Comparison of ENCODE assay signal across 24 cellular contexts in genomic region chr6:39811835-39812345, GRCh38. TPM values are rescaled to one million over a fixed set of nuclear protein-coding genes. Genes with fewer than 3 reads are reported as not detected.
DNase-seq lines count a peak whose midpoint lies in the region; ATAC-seq and TF ChIP-seq lines count a peak whose summit lies in the region.
"Had no signal": no experiment of that assay in that cellular context is flagged by ENCODE, and none has a peak within 500 bp of the region (broad histone marks: within the 10 kb centered on the region; RNA-seq: fewer than 3 reads in every experiment).

No MANE protein-coding gene starts in this region.

- no peaks in the 10 kb centered on the region for H3K36me3 ChIP-seq in breast epithelium
- H3K36me3 ChIP-seq in mammary epithelial cell (ENCODE audit: insufficient read depth, low read length) = no peaks in the 10 kb centered on the region
- H3K36me3 ChIP-seq in hepatocyte (replicated peaks; ENCODE audit: insufficient read depth, low read depth) = no peaks in the 10 kb centered on the region
- no peaks in the 10 kb centered on the region for H3K36me3 ChIP-seq in gastrocnemius medialis
- no peaks in the 10 kb centered on the region for H3K36me3 ChIP-seq in transverse colon
- H3K36me3 ChIP-seq: cardiac muscle cell, left lung had no signal

- dilution Hi-C loops in mammary epithelial cell (cut with HindIII; ENCODE audit: low sequenced_read_pairs) = no loop called here

- no peak for TF ChIP-seq EP300 in transverse colon (IDR thresholded peaks at IDR 0.05; ENCODE audit: low read depth)

- H3K9ac ChIP-seq in mammary epithelial cell (ENCODE audit: insufficient read depth, low read length) = no peak overlapping the region

- H3K9me2 ChIP-seq in hepatocyte (replicated peaks; ENCODE audit: insufficient read depth) = no peaks in the 10 kb centered on the region

- no peak for TF ChIP-seq POLR2A in breast epithelium (IDR thresholded peaks at IDR 0.05)
- no peak for TF ChIP-seq POLR2A in gastrocnemius medialis (IDR thresholded peaks at IDR 0.05)
- TF ChIP-seq POLR2A in transverse colon (IDR thresholded peaks at IDR 0.05) = no peak

- H3K4me3 ChIP-seq in breast epithelium (no peak overlapping the region), mammary epithelial cell (replicated peaks in 1 of 3; ENCODE audit: insufficient read depth in 1 of 3, low read depth in 2 of 3, low read length in 3 of 3) (no peak overlapping the region), hepatocyte (no peak overlapping the region), gastrocnemius medialis (no peak overlapping the region), transverse colon (no peak overlapping the region)
- H3K4me3 ChIP-seq: cardiac muscle cell, left lung, PC-9 had no signal

- DNase-seq in breast epithelium (ENCODE audit: low spot score in 2 of 2) (no peak), mammary epithelial cell (no peak), hepatocyte (ENCODE audit: low spot score) (no peak), gastrocnemius medialis (no peak), transverse colon (no peak), middle frontal gyrus (ENCODE audit: extremely low spot score, low spot score) (no peak)
- DNase-seq: activated CD4-positive, alpha-beta T cell treated with anti-CD3 and anti-CD28 coated beads, Interleukin-2, amount 10 ng/mL, durations not matched to agents 7 days and 5 days; activated naive CD4-positive, alpha-beta T cell treated with Interleukin-2 at 50 U/mL for 16 hours; activated T-cell treated with anti-CD3 and anti-CD28 coated beads, Interleukin-2, amount 50 U/mL, for 48 hours; amniotic stem cell; CD4-positive, CD25-positive, alpha-beta regulatory T cell; left lung; NCI-H1105; NCI-H2029 treated with DMSO at 0.1 percent for 48 hours; PC-9; SHP77 treated with DMSO at 0.1 percent for 48 hours; stimulated activated CD4-positive, alpha-beta T cell treated with anti-CD3 and anti-CD28 coated beads, Interleukin-2, amount 100 ng/mL, for 24 hours; T1000; trophoblast cell had no signal

- intact Hi-C loops in breast epithelium (cut with DNase I; ENCODE audit: low total_unique reads) = no loop called here
- intact Hi-C loops in mammary epithelial cell (cut with micrococcal nuclease) = no loop called here
- intact Hi-C loops in gastrocnemius medialis (cut with DNase I; ENCODE audit: low total_unique reads) = no loop called here
- intact Hi-C loops in transverse colon (cut with DNase I; ENCODE audit: low total_unique reads) = no loop called here

- in situ Hi-C loops in mammary epithelial cell (cut with MboI; ENCODE audit: low sequenced_read_pairs in 2 of 2) (no loop called here), gastrocnemius medialis (cut with MboI; ENCODE audit: low sequenced_read_pairs in 4 of 4) (no loop called here), transverse colon (cut with MboI; ENCODE audit: low pct_ligation_motif_present in 1 of 4, low pct_unique_long_range_greater_than_20kb in 1 of 4, low sequenced_read_pairs in 3 of 4) (no loop called here)

- no peak for TF ChIP-seq CTCF in breast epithelium (IDR thresholded peaks at IDR 0.05)
- no peak for TF ChIP-seq CTCF in mammary epithelial cell (conservative IDR thresholded peaks at IDR 0.05 in 1 of 2, IDR thresholded peaks at IDR 0.05 in 1 of 2; ENCODE audit: extremely low read depth in 1 of 2, insufficient read depth in 1 of 2, low read depth in 1 of 2, low read length in 2 of 2)
- TF ChIP-seq CTCF in hepatocyte (IDR thresholded peaks at IDR 0.05; ENCODE audit: poor library complexity) = no peak
- TF ChIP-seq CTCF in gastrocnemius medialis (IDR thresholded peaks at IDR 0.05 in 4 of 5, conservative IDR thresholded peaks at IDR 0.05 in 1 of 5) = no peak
- TF ChIP-seq CTCF in transverse colon (IDR thresholded peaks at IDR 0.05) = no peak

- H4K20me1 ChIP-seq in mammary epithelial cell (ENCODE audit: insufficient read depth, low read length) = no peaks in the 10 kb centered on the region
- H4K20me1 ChIP-seq in hepatocyte (ENCODE audit: insufficient read depth, poor library complexity, severe bottlenecking) = no peaks in the 10 kb centered on the region

- H2AFZ ChIP-seq in mammary epithelial cell (ENCODE audit: low read depth, low read length) (no peak overlapping the region), hepatocyte (no peak overlapping the region)
- H2AFZ ChIP-seq: PC-9 had no signal

- 46% methylated on average over 3 of the region's 3 CpGs for WGBS in mammary epithelial cell (ENCODE audit: low coverage, missing lambda C conversion rate)
- WGBS in hepatocyte (ENCODE audit: low lambda C conversion rate, missing lambda C conversion rate) = 61% methylated on average over 3 of the region's 3 CpGs
- WGBS in transverse colon (ENCODE audit: low coverage in 1 of 2), 2 donors = 73% methylated on average over 3 of the region's 3 CpGs; no CpG with 5 or more reads in 1 of the 2 donors

- H3K9me3 ChIP-seq in breast epithelium = no peaks in the 10 kb centered on the region
- no peaks in the 10 kb centered on the region for H3K9me3 ChIP-seq in mammary epithelial cell (replicated peaks; ENCODE audit: insufficient read depth, low read length)
- H3K9me3 ChIP-seq in hepatocyte (ENCODE audit: low read depth) = no peaks in the 10 kb centered on the region
- no peaks in the 10 kb centered on the region for H3K9me3 ChIP-seq in gastrocnemius medialis
- H3K9me3 ChIP-seq in transverse colon = no peaks in the 10 kb centered on the region
- H3K9me3 ChIP-seq: left lung had no signal

- H3K27me3 ChIP-seq in breast epithelium (no peaks in the 10 kb centered on the region), mammary epithelial cell (ENCODE audit: insufficient read depth, low read length) (peaks cover 3% of the 10 kb centered on the region), hepatocyte (no peaks in the 10 kb centered on the region), gastrocnemius medialis (no peaks in the 10 kb centered on the region), transverse colon (no peaks in the 10 kb centered on the region)
- H3K27me3 ChIP-seq: cardiac muscle cell, left lung had no signal

- peak overlapping the region; percentile 67 to 86 for H3K27ac ChIP-seq in breast epithelium
- H3K27ac ChIP-seq in mammary epithelial cell (ENCODE audit: insufficient read depth, low read depth, low read length) = no peak overlapping the region
- H3K27ac ChIP-seq in hepatocyte = peak overlapping the region; percentile 82
- peak overlapping the region in 3 of 4 donors; percentile 40 to 89 (median 64) for H3K27ac ChIP-seq in gastrocnemius medialis
- H3K27ac ChIP-seq in transverse colon = peak overlapping the region; percentile 48 to 67 (median 52)
- H3K27ac ChIP-seq: 22Rv1, cardiac muscle cell, PC-9 had no signal

- BruUV-seq in mammary epithelial cell (replicated peaks; lab: Mats Ljungman, UMichigan) = no TSS peak

- no peak for ATAC-seq in gastrocnemius medialis
- no peak for ATAC-seq in GM19328 (IDR thresholded peaks at IDR 0.05; ENCODE audit: unreplicated experiment)
- no peak for ATAC-seq in HG02840 (IDR thresholded peaks at IDR 0.05; ENCODE audit: low FRiP score, unreplicated experiment)

- CTCF ChIA-PET in mammary epithelial cell (lab: Charles Lee; ENCODE audit: low non-redundant PET) = no interaction called here

- H3K4me1 ChIP-seq in breast epithelium (peaks cover 2 to 13% of the 10 kb centered on the region in 2 donors), mammary epithelial cell (ENCODE audit: insufficient read depth, low read length) (no peaks in the 10 kb centered on the region), hepatocyte (ENCODE audit: insufficient read depth) (peaks cover 9% of the 10 kb centered on the region), gastrocnemius medialis (peaks cover 30 to 61% of the 10 kb centered on the region in 2 donors), transverse colon (peaks cover 0 to 13% (median 2%) of the 10 kb centered on the region in 4 donors)

- H3K79me2 ChIP-seq in mammary epithelial cell (ENCODE audit: insufficient read depth, low read length) (no peaks in the 10 kb centered on the region), hepatocyte (peaks cover 13% of the 10 kb centered on the region)

- H3K4me2 ChIP-seq in mammary epithelial cell (ENCODE audit: insufficient read depth, low read depth, low read length) (no peak overlapping the region), hepatocyte (no peak overlapping the region)
- H3K4me2 ChIP-seq: PC-9 had no signal

RNA-seq across cellular contexts. Expression of gene DAAM2, which starts 19.7 kb away (rescaled TPM):
- 10 to 100 TPM; 16.2 to 59.5 (median 41.3) TPM for total RNA-seq in breast epithelium
- under 1 TPM in 1 of 2 donors, not detected in 1; 0.17 TPM for total RNA-seq in mammary epithelial cell
- 0.02 TPM for polyA plus RNA-seq in mammary epithelial cell
- not detected for polyA minus RNA-seq in mammary epithelial cell
- total RNA-seq in hepatocyte = 11.4 and 15.1 TPM in 2 replicates
- 8.3 and 11.7 TPM in 2 replicates for polyA plus RNA-seq in hepatocyte
- 10 to 100 TPM; 25.9 to 84.0 (median 48.5) TPM for total RNA-seq in gastrocnemius medialis
- total RNA-seq in transverse colon = 10 to 100 TPM; 15.7 to 31.6 (median 20.7) TPM
- total RNA-seq: activated CD4-positive, alpha-beta T cell treated with anti-CD3 and anti-CD28 coated beads, Interleukin-2, amount 10 ng/mL, durations not matched to agents 7 days and 5 days; CD4-positive, CD25-positive, alpha-beta regulatory T cell; PC-9 had no signal
- polyA plus RNA-seq: CD4-positive, CD25-positive, alpha-beta regulatory T cell; IgD-negative memory B cell had no signal

Comparison
In these comparisons a context has a peak if more than half of its experiments do, and no peak if none do; other contexts are left out.
1. RNA of gene DAAM2, which starts 19.7 kb away (total RNA-seq): 25.9 to 84.0 TPM in gastrocnemius medialis, 16.2 to 59.5 TPM in breast epithelium, 15.7 to 31.6 TPM in transverse colon and 11.4 to 15.1 TPM in hepatocyte; 0.17 TPM in mammary epithelial cell; every median in the first group is over 10 times any median in the second.